In genomic region chr4:22553560-22553959, GRCh38 we compare ENCODE assay signal across 27 cellular contexts.
"Had no signal": no experiment of that assay in that cellular context is flagged by ENCODE, and none has a peak within 500 bp of the region (broad histone marks: within the 10 kb centered on the region; RNA-seq: fewer than 3 reads in every experiment).

No MANE protein-coding gene starts in this region.

- H3K4me1 ChIP-seq: stomach, suprapubic skin, testis, thyroid gland, tibial artery, tibial nerve, upper lobe of left lung, upper lobe of right lung, uterus, vagina had no signal

- H3K27ac ChIP-seq: stomach, suprapubic skin, testis, thoracic aorta, thyroid gland, tibial artery, tibial nerve, upper lobe of left lung, upper lobe of right lung, uterus, vagina had no signal

- FAIRE-seq: urothelium cell line had no signal

- ATAC-seq: stimulated activated effector memory CD8-positive, alpha-beta T cell treated with anti-CD3 and anti-CD28 coated beads, Interleukin-12 subunit alpha, Interleukin-12 subunit beta, amount 100 ng/mL, for 72 hours; stimulated activated memory B cell treated with anti-CD40 and anti-IgM and Interleukin-4, amounts not matched to agents 10 μg/mL and 1 μg/mL and 100 μg/mL, for 72 hours; stimulated activated naive B cell treated with anti-CD40 and anti-IgM and Interleukin-4, amounts not matched to agents 10 μg/mL and 1 μg/mL and 100 μg/mL, for 72 hours; stimulated activated naive CD8-positive, alpha-beta T cell treated with anti-CD3 and anti-CD28 coated beads, Interleukin-15, amount 100 ng/mL, for 72 hours; stimulated activated naive CD8-positive, alpha-beta T cell treated with anti-CD3 and anti-CD28 coated beads, Interleukin-15, Interleukin-2, amounts not matched to agents 100 U/mL and 50 U/mL, for 24 hours; upper lobe of right lung had no signal

- H3K9me3 ChIP-seq: stomach, suprapubic skin, testis, thoracic aorta, thyroid gland, tibial artery, tibial nerve, upper lobe of left lung, upper lobe of right lung, uterus, vagina had no signal

- H3K27me3 ChIP-seq: stomach, suprapubic skin, testis, thyroid gland, tibial artery, tibial nerve, transverse colon, upper lobe of left lung, upper lobe of right lung, uterus, vagina had no signal

- DNase-seq: stimulated activated CD4-positive, alpha-beta T cell treated with anti-CD3 and anti-CD28 coated beads, Interleukin-2, amount 100 ng/mL, for 48 hours; stimulated activated CD4-positive, alpha-beta T cell treated with anti-CD3 and anti-CD28 coated beads, Interleukin-4, amount 100 ng/mL, for 1 hour; stimulated activated CD4-positive, alpha-beta T cell treated with anti-CD3 and anti-CD28 coated beads, Interleukin-4, amount 100 ng/mL, for 24 hours; stimulated activated CD4-positive, alpha-beta T cell treated with anti-CD3 and anti-CD28 coated beads, Interleukin-4, amount 100 ng/mL, for 4 hours; stimulated activated CD8-positive, alpha-beta memory T cell treated with anti-CD3 and anti-CD28 coated beads, Interleukin-4, amount 100 ng/mL, for 48 hours; stimulated activated naive B cell treated with anti-CD40 and anti-IgM and Interleukin-4, amounts not matched to agents 10 μg/mL and 1 μg/mL and 100 μg/mL, for 72 hours; stimulated activated naive CD4-positive, alpha-beta T cell; stimulated activated naive CD4-positive, alpha-beta T cell treated with Interleukin-2 at 50 U/mL for 16 hours; stimulated activated naive CD8-positive, alpha-beta T cell treated with anti-CD3 and anti-CD28 coated beads, Interleukin-15, amount 100 ng/mL, for 72 hours; stimulated activated naive CD8-positive, alpha-beta T cell treated with anti-CD3 and anti-CD28 coated beads, Interleukin-15, Interleukin-2, amounts not matched to agents 100 U/mL and 50 U/mL, for 24 hours; stomach; substantia nigra; testis; thyroid gland; tibial artery; transverse colon; trophoblast cell; upper lobe of left lung; upper lobe of right lung; uterus had no signal

- H3K36me3 ChIP-seq: stomach, suprapubic skin, thoracic aorta, thyroid gland, tibial artery, tibial nerve, transverse colon, upper lobe of left lung, upper lobe of right lung, uterus, vagina had no signal

- H3K4me3 ChIP-seq: stomach, suprapubic skin, testis, thoracic aorta, thyroid gland, tibial artery, tibial nerve, transverse colon, upper lobe of left lung, upper lobe of right lung, uterus, vagina had no signal
